Comparison of ENCODE assay signal across 11 cellular contexts in genomic region chr10:6737080-6737641, GRCh38.
DNase-seq lines count a peak whose midpoint lies in the region; TF ChIP-seq lines count a peak whose summit lies in the region.
"Had no signal": no experiment of that assay in that cellular context is flagged by ENCODE, and none has a peak within 500 bp of the region (broad histone marks: within the 10 kb centered on the region; RNA-seq: fewer than 3 reads in every experiment).

No MANE protein-coding gene starts in this region.

- H2AFZ ChIP-seq in hepatocyte: no peak overlapping the region

- no peaks in the 10 kb centered on the region for H3K36me3 ChIP-seq in hepatocyte (replicated peaks; ENCODE audit: insufficient read depth, low read depth)
- H3K36me3 ChIP-seq in skeletal muscle satellite cell (ENCODE audit: insufficient read depth, low read length): no peaks in the 10 kb centered on the region
- H3K36me3 ChIP-seq in Peyer's patch: no peaks in the 10 kb centered on the region
- H3K36me3 ChIP-seq: ovary had no signal

- no peaks in the 10 kb centered on the region for H3K79me2 ChIP-seq in hepatocyte

- 57% methylated on average over 9 of the region's 9 CpGs for WGBS in hepatocyte (ENCODE audit: low lambda C conversion rate, missing lambda C conversion rate)

- DNase-seq in HEK293T (ENCODE audit: extremely low spot score): no peak
- peak; percentile 51 for DNase-seq in astrocyte of the hippocampus (ENCODE audit: low read depth, low spot score)
- DNase-seq in hepatocyte (ENCODE audit: low spot score): no peak
- no peak for DNase-seq in T-helper 2 cell
- DNase-seq in Peyer's patch: no peak
- no peak for DNase-seq in T-helper 1 cell
- DNase-seq in OCI-M2 (lab: John Stamatoyannopoulos, UW; ENCODE audit: unreplicated experiment): no peak
- DNase-seq: activated T-cell treated with anti-CD3 and anti-CD28 coated beads, Interleukin-2, amount 50 U/mL, for 48 hours; NCI-H1092 treated with DMSO at 0.1 percent for 48 hours; ovary had no signal

- no peaks in the 10 kb centered on the region for H3K9me2 ChIP-seq in hepatocyte (replicated peaks; ENCODE audit: insufficient read depth)

- TF ChIP-seq CTCF in hepatocyte (IDR thresholded peaks at IDR 0.05; ENCODE audit: poor library complexity) (no peak), Peyer's patch (IDR thresholded peaks at IDR 0.05) (no peak)

- H3K4me2 ChIP-seq in hepatocyte (peak overlapping the region; percentile 65), skeletal muscle satellite cell (ENCODE audit: low read length) (peak overlapping the region; percentile 73)

- H4K20me1 ChIP-seq in hepatocyte (ENCODE audit: insufficient read depth, poor library complexity, severe bottlenecking): no peaks in the 10 kb centered on the region

- CTCF ChIA-PET in HEK293T (lab: Yijun Ruan, JAX): interaction anchor here (1.1 kb wide), 2 partner anchors 17 to 59 kb away, joined by 3 to 4 read pairs; no protein-coding TSS in a partner anchor

- H3K27me3 ChIP-seq in hepatocyte: no peaks in the 10 kb centered on the region
- no peaks in the 10 kb centered on the region for H3K27me3 ChIP-seq in skeletal muscle satellite cell (ENCODE audit: control insufficient read depth, insufficient read depth, low read length)
- no peaks in the 10 kb centered on the region for H3K27me3 ChIP-seq in Peyer's patch
- H3K27me3 ChIP-seq: ovary had no signal

- peaks cover 26% of the 10 kb centered on the region for H3K4me1 ChIP-seq in hepatocyte (ENCODE audit: insufficient read depth)
- peaks cover 25% of the 10 kb centered on the region for H3K4me1 ChIP-seq in skeletal muscle satellite cell (ENCODE audit: control insufficient read depth, insufficient read depth, low read length)
- peaks cover 0 to 9% (median 0%) of the 10 kb centered on the region in 4 donors for H3K4me1 ChIP-seq in Peyer's patch

- H3K27ac ChIP-seq in hepatocyte (peak overlapping the region; percentile 39), Peyer's patch (no peak overlapping the region)
- H3K27ac ChIP-seq: ovary had no signal

- H3K4me3 ChIP-seq in hepatocyte (no peak overlapping the region), skeletal muscle satellite cell (ENCODE audit: low read length) (peak overlapping the region; percentile 55), Peyer's patch (no peak overlapping the region)
- H3K4me3 ChIP-seq: ovary had no signal

- H3K9me3 ChIP-seq in hepatocyte (ENCODE audit: low read depth) (no peaks in the 10 kb centered on the region), skeletal muscle satellite cell (replicated peaks; ENCODE audit: low read length) (no peaks in the 10 kb centered on the region), Peyer's patch (no peaks in the 10 kb centered on the region)
- H3K9me3 ChIP-seq: ovary had no signal

- TF ChIP-seq POLR2A in Peyer's patch (IDR thresholded peaks at IDR 0.05): no peak

- POLR2A ChIA-PET in HEK293T (lab: Yijun Ruan, JAX): no interaction called here

- peak overlapping the region; percentile 22 for H3K9ac ChIP-seq in skeletal muscle satellite cell (ENCODE audit: low read depth, low read length)

TF ChIP-seq in HEK293T, 16 proteins besides CTCF, POLR2A, EP300 and RAD21:
- TF ChIP-seq HDGF (IDR thresholded peaks at IDR 0.05; ENCODE audit: borderline replicate concordance) (no peak), TARDBP (IDR thresholded peaks at IDR 0.05) (no peak), ARNT (IDR thresholded peaks at IDR 0.05) (no peak), LEF1 (IDR thresholded peaks at IDR 0.05; ENCODE audit: borderline replicate concordance) (no peak), ELF4 (IDR thresholded peaks at IDR 0.05) (no peak)
- TF ChIP-seq, protein P1, sequence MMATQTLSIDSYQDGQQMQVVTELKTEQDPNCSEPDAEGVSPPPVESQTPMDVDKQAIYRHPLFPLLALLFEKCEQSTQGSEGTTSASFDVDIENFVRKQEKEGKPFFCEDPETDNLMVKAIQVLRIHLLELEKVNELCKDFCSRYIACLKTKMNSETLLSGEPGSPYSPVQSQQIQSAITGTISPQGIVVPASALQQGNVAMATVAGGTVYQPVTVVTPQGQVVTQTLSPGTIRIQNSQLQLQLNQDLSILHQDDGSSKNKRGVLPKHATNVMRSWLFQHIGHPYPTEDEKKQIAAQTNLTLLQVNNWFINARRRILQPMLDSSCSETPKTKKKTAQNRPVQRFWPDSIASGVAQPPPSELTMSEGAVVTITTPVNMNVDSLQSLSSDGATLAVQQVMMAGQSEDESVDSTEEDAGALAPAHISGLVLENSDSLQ (IDR thresholded peaks at IDR 0.05): peak; percentile 71
